In the genomic region with DNA sequence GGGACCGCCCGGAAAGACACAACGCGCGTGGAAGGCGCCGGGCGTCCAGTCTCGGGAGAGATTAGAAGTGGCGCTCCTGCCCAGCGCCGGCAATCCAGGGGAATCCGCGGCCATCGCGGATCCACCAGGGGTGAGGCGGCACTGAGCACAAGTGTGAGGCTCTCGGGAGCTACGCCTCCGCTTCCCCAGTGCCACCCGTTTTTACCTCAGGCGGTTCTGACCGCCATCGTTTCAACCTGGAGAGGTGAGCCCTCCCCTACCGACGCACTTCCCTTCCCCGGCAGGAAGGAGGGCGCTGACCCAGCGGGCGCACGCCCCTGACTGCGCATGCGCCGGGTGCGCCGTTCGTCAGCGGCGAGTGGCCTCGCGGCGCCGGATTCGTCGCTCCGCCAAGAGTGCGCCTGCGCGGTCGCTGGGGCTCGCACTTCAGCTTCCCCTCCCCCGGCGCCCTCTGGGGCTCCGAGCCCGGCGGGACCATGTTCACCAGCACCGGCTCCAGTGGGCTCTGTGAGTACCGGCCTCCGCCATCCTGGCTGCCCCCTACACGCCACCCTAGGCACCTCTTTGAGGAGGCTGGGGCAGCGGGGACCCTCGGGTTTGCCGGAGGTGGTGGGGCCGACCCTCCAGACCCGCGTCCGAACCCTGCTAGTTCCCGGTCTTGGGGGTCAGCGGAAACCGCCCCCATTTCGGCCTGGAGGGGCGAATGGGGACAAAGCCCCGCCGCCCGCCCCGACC, we compare ENCODE assay signal across 8 cellular contexts. TPM values are rescaled to one million over a fixed set of nuclear protein-coding genes. Genes with fewer than 3 reads are reported as not detected.
A peak's percentile ranks its signal among the peaks of the same experiment; 100 is the strongest.
DNase-seq lines count a peak whose midpoint lies in the region; ATAC-seq and TF ChIP-seq lines count a peak whose summit lies in the region.

Gene UBAC2 (plus strand): TSS at position 422 of the 735 bp plus-strand sequence. CDS start 55 bp downstream, at position 477.

- peak within 1 kb of the TSS; percentile 100 for H3K27ac ChIP-seq in BLaER1
- H3K27ac ChIP-seq in coronary artery = peak within 1 kb of the TSS; percentile 91 to 95

- H3K36me3 ChIP-seq in BLaER1 = peaks cover 12% of the 10 kb centered on the region

- H3K9me3 ChIP-seq in BLaER1 = no peaks in the 10 kb centered on the region

- peaks cover 46% of the 10 kb centered on the region for H3K4me1 Mint-ChIP-seq in activated CD4-positive, alpha-beta T cell treated with anti-CD3 and anti-CD28 coated beads, Interleukin-2, amount 10 ng/mL, durations not matched to agents 24 days and 14 days

- H3K36me3 Mint-ChIP-seq in activated CD4-positive, alpha-beta T cell treated with anti-CD3 and anti-CD28 coated beads, Interleukin-2, amount 10 ng/mL, durations not matched to agents 24 days and 14 days (ENCODE audit: low read depth) = peaks cover 31% of the 10 kb centered on the region

- intact Hi-C loops in activated CD4-positive, alpha-beta T cell treated with anti-CD3 and anti-CD28 coated beads, Interleukin-2, amount 10 ng/mL, durations not matched to agents 24 days and 14 days (cut with micrococcal nuclease) = loop anchor here (1.0 to 2.0 kb wide), 8 partner anchors 14 to 301 kb away; partner anchors contain the start of genes GPR18 and TM9SF2

- no peak for TF ChIP-seq CTCF in coronary artery (IDR thresholded peaks at IDR 0.05)

- H3K9ac ChIP-seq in BLaER1 = peak within 1 kb of the TSS; percentile 100

- ATAC-seq in HG03460 (IDR thresholded peaks at IDR 0.05; ENCODE audit: unreplicated experiment) = peak; percentile 65
- peak; percentile 90 for ATAC-seq in left lobe of liver

- peaks cover 40% of the 10 kb centered on the region for H4K20me1 ChIP-seq in BLaER1

- peak within 1 kb of the TSS; percentile 97 for H3K4me3 Mint-ChIP-seq in activated CD4-positive, alpha-beta T cell treated with anti-CD3 and anti-CD28 coated beads, Interleukin-2, amount 10 ng/mL, durations not matched to agents 24 days and 14 days

- H3K27ac Mint-ChIP-seq in activated CD4-positive, alpha-beta T cell treated with anti-CD3 and anti-CD28 coated beads, Interleukin-2, amount 10 ng/mL, durations not matched to agents 24 days and 14 days = peak within 1 kb of the TSS; percentile 97

- H3K9me3 Mint-ChIP-seq in activated CD4-positive, alpha-beta T cell treated with anti-CD3 and anti-CD28 coated beads, Interleukin-2, amount 10 ng/mL, durations not matched to agents 24 days and 14 days = no peaks in the 10 kb centered on the region

- peak; percentile 92 for DNase-seq in GM19240 (ENCODE audit: insufficient read length, low spot score)
- DNase-seq in NCI-H526 (lab: John Stamatoyannopoulos, UW) = peak; percentile 89 to 99
- peak; percentile 99 for DNase-seq in activated CD4-positive, alpha-beta T cell treated with anti-CD3 and anti-CD28 coated beads, Interleukin-2, amount 10 ng/mL, durations not matched to agents 24 days and 14 days
- peak; percentile 94 for DNase-seq in coronary artery (ENCODE audit: low spot score)
- DNase-seq in left lobe of liver (ENCODE audit: low spot score) = peak; percentile 98
- peak; percentile 95 for DNase-seq in stimulated activated CD4-positive, alpha-beta T cell treated with anti-CD3 and anti-CD28 coated beads, Interleukin-2, amount 100 ng/mL, for 4 hours (ENCODE audit: low read depth)

- H3K4me1 ChIP-seq in BLaER1 = peaks cover 53% of the 10 kb centered on the region

- peak within 1 kb of the TSS; percentile 81 for H3K4me2 ChIP-seq in BLaER1

- no peaks in the 10 kb centered on the region for H3K27me3 Mint-ChIP-seq in activated CD4-positive, alpha-beta T cell treated with anti-CD3 and anti-CD28 coated beads, Interleukin-2, amount 10 ng/mL, durations not matched to agents 24 days and 14 days

- no peaks in the 10 kb centered on the region for H3K27me3 ChIP-seq in BLaER1

- peak within 1 kb of the TSS; percentile 97 for H3K4me3 ChIP-seq in BLaER1
- peak within 1 kb of the TSS; percentile 91 for H3K4me3 ChIP-seq in coronary artery

RNA-seq across cellular contexts. Expression of gene UBAC2, which starts in this region (rescaled TPM):
- total RNA-seq in activated CD4-positive, alpha-beta T cell treated with anti-CD3 and anti-CD28 coated beads, Interleukin-2, amount 10 ng/mL, durations not matched to agents 24 days and 14 days = 52.6 and 52.8 TPM in 2 replicates
- total RNA-seq in left lobe of liver = 33.4 TPM

Comparison
In these comparisons a context has a peak if more than half of its experiments do, and no peak if none do; other contexts are left out.
1. Peak in every context shown above with its lines: DNase-seq, ATAC-seq, H3K4me3 ChIP-seq and H3K27ac ChIP-seq.